In genomic region chr9:117418111-117418510, GRCh38 we compare ENCODE assay signal across 38 cellular contexts.
"Had no signal": no experiment of that assay in that cellular context is flagged by ENCODE, and none has a peak within 500 bp of the region (broad histone marks: within the 10 kb centered on the region; RNA-seq: fewer than 3 reads in every experiment).

No MANE protein-coding gene starts in this region.

- H3K36me3 Mint-ChIP-seq: activated naive CD4-positive, alpha-beta T cell treated with anti-CD3 and anti-CD28 coated beads, Interleukin-2, amount 10 ng/mL, durations not matched to agents 7 days and 5 days; activated naive CD4-positive, alpha-beta T cell treated with anti-CD3 and anti-CD28 coated beads, Interleukin-2, amount 50 U/mL, for 24 hours; activated naive CD8-positive, alpha-beta T cell; activated naive CD8-positive, alpha-beta T cell treated with anti-CD3 and anti-CD28 coated beads for 36 hours; activated naive CD8-positive, alpha-beta T cell treated with anti-CD3 and anti-CD28 coated beads, Interleukin-2, amount 10 ng/mL, durations not matched to agents 7 days and 5 days; brain had no signal

- H3K36me3 ChIP-seq: adrenal gland, ascending aorta, brain microvascular endothelial cell, breast epithelium, cardiac muscle cell had no signal

- DNase-seq: activated effector memory CD4-positive, alpha-beta T cell treated with anti-CD3 and anti-CD28 coated beads, Interleukin-2, amount 50 U/mL, for 16 hours; activated effector memory CD4-positive, alpha-beta T cell treated with Interleukin-2 at 50 U/mL for 16 hours; activated gamma-delta T cell; activated gamma-delta T cell treated with Interleukin-2 at 50 U/mL for 16 hours; activated naive CD4-positive, alpha-beta T cell; activated naive CD4-positive, alpha-beta T cell treated with anti-CD3 and anti-CD28 coated beads for 36 hours; activated naive CD4-positive, alpha-beta T cell treated with anti-CD3 and anti-CD28 coated beads, Interleukin-2, amount 10 ng/mL, durations not matched to agents 7 days and 5 days; activated naive CD4-positive, alpha-beta T cell treated with anti-CD3 and anti-CD28 coated beads, Interleukin-2, amount 50 U/mL, for 16 hours; activated naive CD4-positive, alpha-beta T cell treated with Interleukin-2 at 50 U/mL for 16 hours; activated naive CD8-positive, alpha-beta T cell treated with anti-CD3 and anti-CD28 coated beads for 36 hours; activated naive CD8-positive, alpha-beta T cell treated with anti-CD3 and anti-CD28 coated beads, Interleukin-2, amount 10 ng/mL, durations not matched to agents 7 days and 5 days; activated naive CD8-positive, alpha-beta T cell treated with anti-CD3 and anti-CD28 coated beads, Interleukin-2, amount 50 U/mL, for 24 hours; activated T-cell treated with anti-CD3 and anti-CD28 coated beads, Interleukin-2, amount 50 U/mL, for 1 hour; activated T-cell treated with anti-CD3 and anti-CD28 coated beads, Interleukin-2, amount 50 U/mL, for 24 hours; activated T-cell treated with anti-CD3 and anti-CD28 coated beads, Interleukin-2, amount 50 U/mL, for 4 hours; activated T-cell treated with anti-CD3 and anti-CD28 coated beads, Interleukin-2, amount 50 U/mL, for 48 hours; activated T-cell treated with anti-CD3 and anti-CD28 coated beads, Interleukin-2, amount 50 U/mL, for 72 hours; adrenal gland; amniotic stem cell; amygdala; anterior cingulate cortex; aorta; body of pancreas; brain microvascular endothelial cell; caudate nucleus; central memory CD4-positive, alpha-beta T cell; cerebellar nuclear complex had no signal

- H3K4me1 ChIP-seq: adrenal gland, breast epithelium had no signal

- H3K4me3 Mint-ChIP-seq: activated naive CD4-positive, alpha-beta T cell treated with anti-CD3 and anti-CD28 coated beads for 36 hours; activated naive CD4-positive, alpha-beta T cell treated with anti-CD3 and anti-CD28 coated beads, Interleukin-2, amount 10 ng/mL, durations not matched to agents 7 days and 5 days; activated naive CD4-positive, alpha-beta T cell treated with anti-CD3 and anti-CD28 coated beads, Interleukin-2, amount 50 U/mL, for 24 hours; activated naive CD8-positive, alpha-beta T cell; activated naive CD8-positive, alpha-beta T cell treated with anti-CD3 and anti-CD28 coated beads for 36 hours; activated naive CD8-positive, alpha-beta T cell treated with anti-CD3 and anti-CD28 coated beads, Interleukin-2, amount 10 ng/mL, durations not matched to agents 7 days and 5 days; activated naive CD8-positive, alpha-beta T cell treated with anti-CD3 and anti-CD28 coated beads, Interleukin-2, amount 50 U/mL, for 24 hours; activated T-cell treated with anti-CD3 and anti-CD28 coated beads, Interleukin-2, amount 50 U/mL, for 24 hours; activated T-cell treated with anti-CD3 and anti-CD28 coated beads, Interleukin-2, amount 50 U/mL, for 4 hours; activated T-cell treated with anti-CD3 and anti-CD28 coated beads, Interleukin-2, amount 50 U/mL, for 72 hours; activated T-helper 1 cell treated with anti-CD3 and anti-CD28 coated beads, Interleukin-12 subunit alpha, Interleukin-12 subunit beta, Interleukin-2, Interleukin-4 antibody, amounts not matched to agents 30 ng/mL and 10 ng/mL and 1 ng/mL, durations not matched to agents 14 hours and 24 hours and 36 hours; activated T-helper 17 cell treated with anti-CD3 and anti-CD28 coated beads, Interleukin-2, amount 50 U/mL, for 72 hours; brain; central memory CD8-positive, alpha-beta T cell had no signal

- H3K27me3 ChIP-seq: ascending aorta had no signal

- H3K27ac Mint-ChIP-seq: activated naive CD4-positive, alpha-beta T cell treated with anti-CD3 and anti-CD28 coated beads for 36 hours; activated naive CD4-positive, alpha-beta T cell treated with anti-CD3 and anti-CD28 coated beads, Interleukin-2, amount 10 ng/mL, durations not matched to agents 7 days and 5 days; activated naive CD4-positive, alpha-beta T cell treated with anti-CD3 and anti-CD28 coated beads, Interleukin-2, amount 50 U/mL, for 24 hours; activated naive CD4-positive, alpha-beta T cell treated with anti-CD3 and anti-CD28 coated beads, Interleukin-2, amount 50 U/mL, for 72 hours; activated naive CD8-positive, alpha-beta T cell; activated naive CD8-positive, alpha-beta T cell treated with anti-CD3 and anti-CD28 coated beads for 36 hours; activated naive CD8-positive, alpha-beta T cell treated with anti-CD3 and anti-CD28 coated beads, Interleukin-2, amount 10 ng/mL, durations not matched to agents 7 days and 5 days; activated naive CD8-positive, alpha-beta T cell treated with anti-CD3 and anti-CD28 coated beads, Interleukin-2, amount 50 U/mL, for 24 hours; activated T-cell treated with anti-CD3 and anti-CD28 coated beads, Interleukin-2, amount 50 U/mL, for 24 hours; activated T-cell treated with anti-CD3 and anti-CD28 coated beads, Interleukin-2, amount 50 U/mL, for 72 hours; activated T-helper 1 cell treated with anti-CD3 and anti-CD28 coated beads, Interleukin-12 subunit alpha, Interleukin-12 subunit beta, Interleukin-2, Interleukin-4 antibody, amounts not matched to agents 30 ng/mL and 10 ng/mL and 1 ng/mL, durations not matched to agents 14 hours and 24 hours and 36 hours; activated T-helper 17 cell treated with anti-CD3 and anti-CD28 coated beads, Interleukin-2, amount 50 U/mL, for 72 hours; activated T-helper 2 cell treated with anti-CD3 and anti-CD28 coated beads, Interferon-gamma antibody, Interleukin-2, Interleukin-4, amounts not matched to agents 10 μg/mL and 5 μg/mL and 100 μg/mL, durations not matched to agents 14 hours and 24 hours and 36 hours; brain had no signal

- H3K9me3 ChIP-seq: adrenal gland, ascending aorta, body of pancreas, breast epithelium had no signal

- H3K4me1 Mint-ChIP-seq: activated naive CD8-positive, alpha-beta T cell treated with anti-CD3 and anti-CD28 coated beads for 36 hours; activated naive CD8-positive, alpha-beta T cell treated with anti-CD3 and anti-CD28 coated beads, Interleukin-2, amount 10 ng/mL, durations not matched to agents 7 days and 5 days; activated T-helper 17 cell treated with anti-CD3 and anti-CD28 coated beads, Interleukin-2, amount 50 U/mL, for 72 hours; central memory CD8-positive, alpha-beta T cell had no signal

- H3K4me3 ChIP-seq: adrenal gland, ascending aorta, body of pancreas, breast epithelium, cardiac muscle cell had no signal

- H3K9me3 Mint-ChIP-seq: activated naive CD4-positive, alpha-beta T cell treated with anti-CD3 and anti-CD28 coated beads for 36 hours; activated naive CD4-positive, alpha-beta T cell treated with anti-CD3 and anti-CD28 coated beads, Interleukin-2, amount 10 ng/mL, durations not matched to agents 7 days and 5 days; activated naive CD4-positive, alpha-beta T cell treated with anti-CD3 and anti-CD28 coated beads, Interleukin-2, amount 50 U/mL, for 72 hours; activated naive CD8-positive, alpha-beta T cell treated with anti-CD3 and anti-CD28 coated beads for 36 hours; activated naive CD8-positive, alpha-beta T cell treated with anti-CD3 and anti-CD28 coated beads, Interleukin-2, amount 10 ng/mL, durations not matched to agents 7 days and 5 days; activated naive CD8-positive, alpha-beta T cell treated with anti-CD3 and anti-CD28 coated beads, Interleukin-2, amount 50 U/mL, for 24 hours; activated T-cell treated with anti-CD3 and anti-CD28 coated beads, Interleukin-2, amount 50 U/mL, for 24 hours; activated T-cell treated with anti-CD3 and anti-CD28 coated beads, Interleukin-2, amount 50 U/mL, for 4 hours; activated T-cell treated with anti-CD3 and anti-CD28 coated beads, Interleukin-2, amount 50 U/mL, for 72 hours; activated T-helper 1 cell treated with anti-CD3 and anti-CD28 coated beads, Interleukin-12 subunit alpha, Interleukin-12 subunit beta, Interleukin-2, Interleukin-4 antibody, amounts not matched to agents 30 ng/mL and 10 ng/mL and 1 ng/mL, durations not matched to agents 14 hours and 24 hours and 36 hours; activated T-helper 17 cell treated with anti-CD3 and anti-CD28 coated beads, Interleukin-2, amount 50 U/mL, for 72 hours; activated T-helper 2 cell treated with anti-CD3 and anti-CD28 coated beads, Interferon-gamma antibody, Interleukin-2, Interleukin-4, amounts not matched to agents 10 μg/mL and 5 μg/mL and 100 μg/mL, durations not matched to agents 14 hours and 24 hours and 36 hours; brain; central memory CD8-positive, alpha-beta T cell had no signal

- H3K27ac ChIP-seq: adrenal gland, ascending aorta, body of pancreas, brain microvascular endothelial cell, breast epithelium, cardiac muscle cell had no signal
